17 cellular contexts compared by ENCODE assay signal in the genomic region with DNA sequence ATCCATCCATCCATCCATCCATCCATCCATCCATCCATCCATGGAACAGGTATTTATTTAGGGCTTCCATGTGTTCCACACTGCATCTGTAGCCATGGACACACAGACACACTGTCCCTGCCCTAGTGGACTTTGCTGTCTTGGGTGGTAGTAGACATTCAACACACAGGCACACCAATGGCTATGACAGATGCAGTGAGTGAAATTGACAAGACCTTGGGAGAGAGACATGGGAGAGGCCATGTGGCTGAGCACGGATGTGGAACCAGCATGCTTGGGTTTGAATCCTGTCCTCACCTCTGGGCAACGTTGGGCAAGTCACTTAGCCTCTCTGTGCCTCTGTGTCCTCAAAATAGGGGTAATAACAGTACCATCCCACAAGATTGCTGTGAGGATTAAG. TPM values are rescaled to one million over a fixed set of nuclear protein-coding genes. Genes with fewer than 3 reads are reported as not detected.
DNase-seq lines count a peak whose midpoint lies in the region; ATAC-seq, FAIRE-seq and TF ChIP-seq lines count a peak whose summit lies in the region.
"Had no signal": no experiment of that assay in that cellular context is flagged by ENCODE, and none has a peak within 500 bp of the region (broad histone marks: within the 10 kb centered on the region; RNA-seq: fewer than 3 reads in every experiment).

No MANE protein-coding gene starts in this region.

- WGBS in heart left ventricle, 4 donors = 74 to 82% (median 78%) methylated on average over 2 of the region's 2 CpGs
- WGBS in esophagus, 2 donors = 83 to 85% methylated on average over 2 of the region's 2 CpGs
- 74 to 89% (median 76%) methylated on average over 2 of the region's 2 CpGs for WGBS in psoas muscle, 3 donors

- H3K27ac Mint-ChIP-seq in type B pancreatic cell = peak overlapping the region; percentile 43
- H3K27ac Mint-ChIP-seq: activated naive CD8-positive, alpha-beta T cell had no signal

- DNase-seq in heart left ventricle (peak in 2 of 5 donors; percentile 8 to 14), left ventricle myocardium superior (no peak), psoas muscle (no peak), type B pancreatic cell (ENCODE audit: extremely low spot score, unreplicated experiment) (no peak), GM12892 (ENCODE audit: insufficient read length) (no peak), COLO829 (ENCODE audit: low spot score) (no peak)
- DNase-seq: activated CD4-positive, CD25-positive, alpha-beta regulatory T cell; CD8-positive, alpha-beta memory T cell; Kasumi-1; NCI-H510A had no signal

- intact Hi-C loops in heart left ventricle (cut with DNase I) (no loop called here), left ventricle myocardium superior (cut with micrococcal nuclease) (loop anchor here (10.0 kb wide), 1 partner anchor 50 kb away; the partner anchor contains the start of gene STOM), psoas muscle (cut with DNase I) (loop anchor here in 1 of 2 donors (5.0 kb wide), 1 partner anchor 38 kb away; no protein-coding TSS in a partner anchor)

- no peaks in the 10 kb centered on the region for H3K27me3 ChIP-seq in heart left ventricle
- H3K27me3 ChIP-seq in esophagus (ENCODE audit: control insufficient read depth in 1 of 2, insufficient read depth in 2 of 2, low read length in 2 of 2) = no peaks in the 10 kb centered on the region
- no peaks in the 10 kb centered on the region for H3K27me3 ChIP-seq in psoas muscle (ENCODE audit: insufficient read depth in 3 of 3, low read length in 2 of 3)

- no peaks in the 10 kb centered on the region for H3K27me3 Mint-ChIP-seq in type B pancreatic cell
- H3K27me3 Mint-ChIP-seq: activated naive CD8-positive, alpha-beta T cell; CD8-positive, alpha-beta memory T cell had no signal

- no peak for TF ChIP-seq CTCF in heart left ventricle (IDR thresholded peaks at IDR 0.05)
- TF ChIP-seq CTCF in psoas muscle (IDR thresholded peaks at IDR 0.05) = no peak
- no peak for TF ChIP-seq CTCF in type B pancreatic cell (conservative IDR thresholded peaks at IDR 0.05)

- H3K9me3 ChIP-seq in heart left ventricle = no peaks in the 10 kb centered on the region
- H3K9me3 ChIP-seq in esophagus (ENCODE audit: control insufficient read depth in 2 of 2, insufficient read depth in 1 of 2, low read depth in 1 of 2, low read length in 1 of 2) = peaks cover 0 to 2% of the 10 kb centered on the region in 2 donors
- H3K9me3 ChIP-seq in psoas muscle = no peaks in the 10 kb centered on the region

- no peaks in the 10 kb centered on the region for H3K4me1 Mint-ChIP-seq in type B pancreatic cell (ENCODE audit: unreplicated experiment)

- FAIRE-seq in GM12892 (lab: Jason Lieb, UNC) = no peak
- FAIRE-seq: urothelium cell line had no signal

- H3K4me3 ChIP-seq in heart left ventricle = no peak overlapping the region
- no peak overlapping the region for H3K4me3 ChIP-seq in esophagus (ENCODE audit: low read depth in 1 of 2, low read length in 2 of 2)
- H3K4me3 ChIP-seq in psoas muscle = no peak overlapping the region
- H3K4me3 ChIP-seq: lung had no signal

- peaks cover 19% of the 10 kb centered on the region for H3K36me3 Mint-ChIP-seq in type B pancreatic cell

- no peak for TF ChIP-seq POLR2A in heart left ventricle (IDR thresholded peaks at IDR 0.05)
- TF ChIP-seq POLR2A in GM12892 (IDR thresholded peaks at IDR 0.05; ENCODE audit: low read depth, low read length) = no peak

- H3K27ac ChIP-seq in heart left ventricle = peak overlapping the region; percentile 80 to 98 (median 93)
- peak overlapping the region; percentile 74 to 91 for H3K27ac ChIP-seq in esophagus (ENCODE audit: low read depth in 2 of 2, low read length in 1 of 2)
- H3K27ac ChIP-seq in psoas muscle = peak overlapping the region; percentile 86

- no peak for ATAC-seq in heart left ventricle
- no peak for ATAC-seq in left ventricle myocardium superior
- ATAC-seq in psoas muscle = no peak
- no peak for ATAC-seq in GM21447 (IDR thresholded peaks at IDR 0.05; ENCODE audit: unreplicated experiment)
- ATAC-seq: esophagus mucosa, Panc1 had no signal

- H3K36me3 ChIP-seq in heart left ventricle = peaks cover 0 to 99% (median 96%) of the 10 kb centered on the region in 9 donors
- peaks cover 19 to 60% of the 10 kb centered on the region in 2 donors for H3K36me3 ChIP-seq in esophagus (ENCODE audit: control insufficient read depth in 2 of 2, insufficient read depth in 2 of 2, low read length in 1 of 2)
- peaks cover 5 to 84% of the 10 kb centered on the region in 2 donors for H3K36me3 ChIP-seq in psoas muscle (ENCODE audit: insufficient read depth in 1 of 2, low read depth in 1 of 2)

- H3K4me1 ChIP-seq in heart left ventricle (peaks cover 6 to 93% (median 65%) of the 10 kb centered on the region in 12 donors), esophagus (ENCODE audit: control insufficient read depth in 2 of 2, insufficient read depth in 2 of 2, low read length in 1 of 2) (peaks cover 4 to 27% of the 10 kb centered on the region in 2 donors), psoas muscle (peaks cover 29% of the 10 kb centered on the region)

- no peak overlapping the region for H3K4me3 Mint-ChIP-seq in type B pancreatic cell
- H3K4me3 Mint-ChIP-seq: activated naive CD8-positive, alpha-beta T cell; CD8-positive, alpha-beta memory T cell had no signal

- H3K9me3 Mint-ChIP-seq in type B pancreatic cell = no peaks in the 10 kb centered on the region
- H3K9me3 Mint-ChIP-seq: CD8-positive, alpha-beta memory T cell had no signal

RNA-seq across cellular contexts. Expression of gene STOM, which starts 45.3 kb away (rescaled TPM):
- total RNA-seq in heart left ventricle = 100 to 1,000 TPM; 125 to 239 (median 154) TPM
- polyA plus RNA-seq in heart left ventricle = 100 to 1,000 TPM; 129 to 148 TPM
- total RNA-seq in left ventricle myocardium superior = 153 TPM
- 10 to 100 TPM; 46.3 to 64.7 TPM for polyA plus RNA-seq in esophagus
- total RNA-seq in psoas muscle = 100 to 1,000 TPM in 3 of 4 donors, 10 to 100 TPM in 1; 89.6 to 237 (median 114) TPM
- polyA plus RNA-seq in psoas muscle = 10 to 100 TPM; 53.2 to 83.4 (median 62.2) TPM
- 30.7 and 35.3 TPM in 2 replicates for total RNA-seq in type B pancreatic cell (ENCODE audit: low replicate concordance)
- 18.4 TPM for polyA plus RNA-seq in GM12892 (2012; ENCODE audit: missing spikeins)

RNA-seq across cellular contexts. Expression of gene GSN, which starts 56.8 kb away (rescaled TPM):
- 1,000 to 10,000 TPM in 2 of 9 donors, 100 to 1,000 TPM in 7; 422 to 2,088 (median 703) TPM for total RNA-seq in heart left ventricle
- 100 to 1,000 TPM; 379 to 481 TPM for polyA plus RNA-seq in heart left ventricle
- 717 TPM for total RNA-seq in left ventricle myocardium superior
- polyA plus RNA-seq in esophagus = 100 to 1,000 TPM; 198 to 418 TPM
- total RNA-seq in psoas muscle = 100 to 1,000 TPM; 140 to 490 (median 211) TPM
- polyA plus RNA-seq in psoas muscle = 100 to 1,000 TPM; 199 to 225 (median 208) TPM
- 80.0 and 159 TPM in 2 replicates for total RNA-seq in type B pancreatic cell (ENCODE audit: low replicate concordance)
- 8.4 TPM for polyA plus RNA-seq in GM12892 (2012; ENCODE audit: missing spikeins)
